In genomic region chr9:131917009-131917408, GRCh38 we compare ENCODE assay signal across 24 cellular contexts.
"Had no signal": no experiment of that assay in that cellular context is flagged by ENCODE, and none has a peak within 500 bp of the region (broad histone marks: within the 10 kb centered on the region; RNA-seq: fewer than 3 reads in every experiment).

No MANE protein-coding gene starts in this region.

- H3K9me3 ChIP-seq: colonic mucosa, esophagus muscularis mucosa, esophagus squamous epithelium, gastrocnemius medialis, gastroesophageal sphincter, heart right ventricle had no signal

- DNase-seq: colonic mucosa; cortex of kidney; dermis blood vessel endothelial cell; dorsolateral prefrontal cortex; effector CD4-positive, alpha-beta T cell; effector CD8-positive, alpha-beta T cell; effector memory CD4-positive, alpha-beta T cell; effector memory CD8-positive, alpha-beta T cell; endodermal cell; erythroblast; esophagus squamous epithelium; foreskin fibroblast; foreskin keratinocyte; foreskin melanocyte; gastrocnemius medialis; glutamatergic neuron; head of caudate nucleus; heart right ventricle had no signal

- ATAC-seq: effector memory CD8-positive, alpha-beta T cell; esophagus mucosa; foreskin keratinocyte; gastrocnemius medialis; gastroesophageal sphincter had no signal

- H3K9me3 Mint-ChIP-seq: dendritic cell treated with granulocyte-macrophage colony-stimulating factor and Interleukin-4, amounts not matched to agents 40 ng/mL and 50 ng/mL, for 4 days; effector memory CD8-positive, alpha-beta T cell; endodermal cell had no signal

- H3K4me3 Mint-ChIP-seq: dendritic cell treated with granulocyte-macrophage colony-stimulating factor and Interleukin-4, amounts not matched to agents 40 ng/mL and 50 ng/mL, for 4 days; effector memory CD8-positive, alpha-beta T cell; endodermal cell had no signal

- H3K27me3 Mint-ChIP-seq: dendritic cell treated with granulocyte-macrophage colony-stimulating factor and Interleukin-4, amounts not matched to agents 40 ng/mL and 50 ng/mL, for 4 days; effector memory CD8-positive, alpha-beta T cell had no signal

- H3K4me3 ChIP-seq: colonic mucosa, coronary artery, dorsolateral prefrontal cortex, esophagus muscularis mucosa, esophagus squamous epithelium, gastrocnemius medialis, gastroesophageal sphincter, heart right ventricle had no signal

- H3K4me1 ChIP-seq: colonic mucosa, esophagus squamous epithelium, foreskin keratinocyte, gastroesophageal sphincter had no signal

- H3K36me3 ChIP-seq: colonic mucosa, esophagus muscularis mucosa, esophagus squamous epithelium, gastrocnemius medialis, gastroesophageal sphincter, heart right ventricle had no signal

- H3K27ac Mint-ChIP-seq: dendritic cell treated with granulocyte-macrophage colony-stimulating factor and Interleukin-4, amounts not matched to agents 40 ng/mL and 50 ng/mL, for 4 days; effector memory CD8-positive, alpha-beta T cell; endodermal cell had no signal

- H3K27me3 ChIP-seq: colonic mucosa, dorsolateral prefrontal cortex, esophagus muscularis mucosa, esophagus squamous epithelium, foreskin keratinocyte, gastrocnemius medialis, gastroesophageal sphincter, heart right ventricle had no signal

- H3K27ac ChIP-seq: colonic mucosa, coronary artery, dorsolateral prefrontal cortex, epithelial cell of prostate, esophagus muscularis mucosa, esophagus squamous epithelium, foreskin keratinocyte, gastrocnemius medialis, gastroesophageal sphincter, heart right ventricle had no signal
